Comparison of ENCODE assay signal across 8 cellular contexts in genomic region chr4:1748465-1748995, GRCh38. TPM values are rescaled to one million over a fixed set of nuclear protein-coding genes. Genes with fewer than 3 reads are reported as not detected.
DNase-seq lines count a peak whose midpoint lies in the region; ATAC-seq and TF ChIP-seq lines count a peak whose summit lies in the region.

No MANE protein-coding gene starts in this region.

- H3K27me3 ChIP-seq in vagina: no peaks in the 10 kb centered on the region

- no peaks in the 10 kb centered on the region for H3K36me3 ChIP-seq in vagina

- no peak for ATAC-seq in HG03159 (IDR thresholded peaks at IDR 0.05; ENCODE audit: unreplicated experiment)

- H3K36me3 Mint-ChIP-seq in progenitor cell of endocrine pancreas (ENCODE audit: insufficient read depth): peaks cover 1% of the 10 kb centered on the region

- H3K9me3 Mint-ChIP-seq in progenitor cell of endocrine pancreas (ENCODE audit: low read depth): no peaks in the 10 kb centered on the region

- no peaks in the 10 kb centered on the region for H3K4me1 Mint-ChIP-seq in progenitor cell of endocrine pancreas (ENCODE audit: low read depth)

- no peak for TF ChIP-seq POLR2A in vagina (IDR thresholded peaks at IDR 0.05)

- DNase-seq in ELR (ENCODE audit: low read depth) (peak; percentile 78), SK-N-DZ (ENCODE audit: low spot score) (peak; percentile 75), activated gamma-delta T cell (lab: John Stamatoyannopoulos, UW) (peak; percentile 48), globus pallidus (ENCODE audit: low spot score) (peak; percentile 44), progenitor cell of endocrine pancreas (ENCODE audit: low spot score, unreplicated experiment) (peak; percentile 89), vagina (ENCODE audit: extremely low spot score in 2 of 2) (no peak)

- peaks cover 36% of the 10 kb centered on the region for H3K4me1 ChIP-seq in vagina

- no peak overlapping the region for H3K27ac Mint-ChIP-seq in progenitor cell of endocrine pancreas

- no peaks in the 10 kb centered on the region for H3K9me3 ChIP-seq in vagina

- H3K4me3 ChIP-seq in vagina: no peak overlapping the region

- no peaks in the 10 kb centered on the region for H3K27me3 Mint-ChIP-seq in progenitor cell of endocrine pancreas

- H3K27ac ChIP-seq in vagina: no peak overlapping the region

- intact Hi-C loops in vagina (cut with DNase I): loop anchor here (5.0 kb wide), 1 partner anchor 59 kb away; no protein-coding TSS in a partner anchor

- no peak overlapping the region for H3K4me3 Mint-ChIP-seq in progenitor cell of endocrine pancreas (ENCODE audit: low read depth)

- TF ChIP-seq CTCF in LNCAP (IDR thresholded peaks at IDR 0.05): peak; percentile 93
- TF ChIP-seq CTCF in progenitor cell of endocrine pancreas (IDR thresholded peaks at IDR 0.05; ENCODE audit: unreplicated experiment): peak; percentile 98
- TF ChIP-seq CTCF in vagina (IDR thresholded peaks at IDR 0.05): peak; percentile 51 to 65 (median 62)

RNA-seq across cellular contexts. Expression of gene TACC3, which starts 27.2 kb away (rescaled TPM):
- 28.0 and 30.2 TPM in 2 replicates for polyA plus RNA-seq in SK-N-DZ (2014; cell fraction: cytosol; rRNA removed)
- 90.5 and 232 TPM in 2 replicates for polyA plus RNA-seq in SK-N-DZ (2014; cell fraction: nucleus; rRNA removed)
- total RNA-seq in progenitor cell of endocrine pancreas (56.2 and 58.3 TPM in 2 replicates), vagina (16.0 TPM)

RNA-seq across cellular contexts. Expression of gene TMEM129, which starts 27.4 kb away (rescaled TPM):
- 77.3 and 81.6 TPM in 2 replicates for polyA plus RNA-seq in SK-N-DZ (2014; cell fraction: cytosol; rRNA removed)
- 124 and 144 TPM in 2 replicates for polyA plus RNA-seq in SK-N-DZ (2014; cell fraction: nucleus; rRNA removed)
- 29.9 and 30.0 TPM in 2 replicates for total RNA-seq in progenitor cell of endocrine pancreas
- total RNA-seq in vagina: 50.6 TPM

RNA-seq across cellular contexts. Expression of gene SLBP, which starts 36.4 kb away (rescaled TPM):
- 169 and 184 TPM in 2 replicates for polyA plus RNA-seq in SK-N-DZ (2014; cell fraction: cytosol; rRNA removed)
- 100 and 125 TPM in 2 replicates for polyA plus RNA-seq in SK-N-DZ (2014; cell fraction: nucleus; rRNA removed)
- 54.3 and 56.5 TPM in 2 replicates for total RNA-seq in progenitor cell of endocrine pancreas
- 49.6 TPM for total RNA-seq in vagina

RNA-seq across cellular contexts. Expression of gene FGFR3, which starts 44.6 kb away (rescaled TPM):
- 1.0 and 3.2 TPM in 2 replicates for polyA plus RNA-seq in SK-N-DZ (2014; cell fraction: cytosol; rRNA removed)
- 16.5 and 20.3 TPM in 2 replicates for polyA plus RNA-seq in SK-N-DZ (2014; cell fraction: nucleus; rRNA removed)
- total RNA-seq in progenitor cell of endocrine pancreas: 169 and 185 TPM in 2 replicates
- total RNA-seq in vagina: 96.5 TPM

Comparison
In these comparisons a context has a peak if more than half of its experiments do, and no peak if none do; other contexts are left out.
1. DNase-seq: peak in ELR (single experiment), SK-N-DZ (single experiment), activated gamma-delta T cell (single experiment), globus pallidus (single experiment) and progenitor cell of endocrine pancreas (single experiment); none in vagina (0 of 2).
2. Peak in every context shown above with its lines, with median percentiles within 50 percentile points of each other: CTCF ChIP-seq.